In the genomic region with DNA sequence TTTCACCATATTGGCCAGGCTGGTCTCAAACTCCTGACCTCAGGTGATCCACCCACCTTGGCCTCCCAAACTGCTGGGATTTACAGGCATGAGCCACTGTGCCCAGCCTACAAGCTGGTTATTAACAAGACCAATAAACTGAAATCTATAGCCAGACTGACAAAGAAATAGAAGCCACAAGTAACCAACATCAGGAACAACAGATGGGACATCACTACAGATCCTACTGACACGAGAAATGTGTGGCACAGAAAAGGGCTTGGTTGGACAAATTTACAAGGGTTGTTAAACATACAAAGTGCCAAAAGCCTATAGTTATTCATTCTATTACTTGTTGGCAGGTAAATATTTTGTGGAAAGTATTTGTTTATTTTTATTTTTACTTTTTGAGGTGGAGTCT, we compare ENCODE assay signal across 16 cellular contexts.
"Had no signal": no experiment of that assay in that cellular context is flagged by ENCODE, and none has a peak within 500 bp of the region (broad histone marks: within the 10 kb centered on the region; RNA-seq: fewer than 3 reads in every experiment).

No MANE protein-coding gene starts in this region.

- ATAC-seq: left ventricle myocardium superior, mucosa of descending colon had no signal

- H3K36me3 Mint-ChIP-seq: naive B cell had no signal

- H3K9me3 Mint-ChIP-seq: activated B cell treated with CpG ODN at 0.5 μM for 24 hours; activated CD4-positive, alpha-beta memory T cell treated with anti-CD3 and anti-CD28 coated beads for 36 hours; stimulated activated naive CD8-positive, alpha-beta T cell treated with anti-CD3 and anti-CD28 coated beads, Interleukin-15, Interleukin-2, amounts not matched to agents 100 ng/mL and 50 ng/mL, for 24 hours; T-helper 1 cell treated with Interleukin-12 subunit alpha and Interleukin-12 subunit beta and Interleukin-4 antibody, amounts not matched to agents 30 μg/mL and 1 μg/mL, for 36 hours had no signal

- H3K27me3 Mint-ChIP-seq: activated B cell treated with CpG ODN at 0.5 μM for 24 hours; activated CD4-positive, alpha-beta memory T cell treated with anti-CD3 and anti-CD28 coated beads for 36 hours; activated naive CD4-positive, alpha-beta T cell treated with anti-CD3 and anti-CD28 coated beads, Interleukin-2, amount 10 ng/mL, durations not matched to agents 7 days and 5 days; naive B cell; stimulated activated naive CD8-positive, alpha-beta T cell treated with anti-CD3 and anti-CD28 coated beads, Interleukin-15, Interleukin-2, amounts not matched to agents 100 ng/mL and 50 ng/mL, for 24 hours had no signal

- DNase-seq: activated B cell treated with CpG ODN at 0.5 μM for 24 hours; activated CD4-positive, alpha-beta memory T cell treated with anti-CD3 and anti-CD28 coated beads for 36 hours; activated CD4-positive, alpha-beta T cell treated with anti-CD3 and anti-CD28 coated beads for 4 hours; activated effector memory CD4-positive, alpha-beta T cell treated with anti-CD3 and anti-CD28 coated beads, Interleukin-2, amount 50 U/mL, for 16 hours; activated naive CD4-positive, alpha-beta T cell treated with anti-CD3 and anti-CD28 coated beads, Interleukin-2, amount 10 ng/mL, durations not matched to agents 7 days and 5 days; activated T-cell treated with anti-CD3 and anti-CD28 coated beads, Interleukin-2, amount 50 U/mL, for 48 hours; effector memory CD4-positive, alpha-beta T cell; left ventricle myocardium superior; mucosa of descending colon; naive B cell; nucleus accumbens; retina; stimulated activated CD4-positive, alpha-beta T cell treated with anti-CD3 and anti-CD28 coated beads, Interleukin-1b, Interleukin-23, amount 100 ng/mL, for 48 hours had no signal

- H3K4me3 Mint-ChIP-seq: activated B cell treated with CpG ODN at 0.5 μM for 24 hours; activated CD4-positive, alpha-beta memory T cell treated with anti-CD3 and anti-CD28 coated beads for 36 hours; activated naive CD4-positive, alpha-beta T cell treated with anti-CD3 and anti-CD28 coated beads, Interleukin-2, amount 10 ng/mL, durations not matched to agents 7 days and 5 days; naive B cell; stimulated activated naive CD8-positive, alpha-beta T cell treated with anti-CD3 and anti-CD28 coated beads, Interleukin-15, Interleukin-2, amounts not matched to agents 100 ng/mL and 50 ng/mL, for 24 hours; T-helper 1 cell treated with Interleukin-12 subunit alpha and Interleukin-12 subunit beta and Interleukin-4 antibody, amounts not matched to agents 30 μg/mL and 1 μg/mL, for 36 hours had no signal

- H3K27ac Mint-ChIP-seq: activated B cell treated with CpG ODN at 0.5 μM for 24 hours; activated CD4-positive, alpha-beta memory T cell treated with anti-CD3 and anti-CD28 coated beads for 36 hours; activated naive CD4-positive, alpha-beta T cell treated with anti-CD3 and anti-CD28 coated beads, Interleukin-2, amount 10 ng/mL, durations not matched to agents 7 days and 5 days; stimulated activated naive CD8-positive, alpha-beta T cell treated with anti-CD3 and anti-CD28 coated beads, Interleukin-15, Interleukin-2, amounts not matched to agents 100 ng/mL and 50 ng/mL, for 24 hours; T-helper 1 cell treated with Interleukin-12 subunit alpha and Interleukin-12 subunit beta and Interleukin-4 antibody, amounts not matched to agents 30 μg/mL and 1 μg/mL, for 36 hours had no signal

- H3K4me3 ChIP-seq: mucosa of descending colon, tibial nerve had no signal

- H3K27me3 ChIP-seq: tibial nerve had no signal

- H3K9me3 ChIP-seq: mucosa of descending colon had no signal
